Comparison of ENCODE assay signal across 8 cellular contexts in genomic region chr2:86621290-86621943, GRCh38. TPM values are rescaled to one million over a fixed set of nuclear protein-coding genes. Genes with fewer than 3 reads are reported as not detected.
DNase-seq lines count a peak whose midpoint lies in the region; ATAC-seq and TF ChIP-seq lines count a peak whose summit lies in the region.

No MANE protein-coding gene starts in this region.

- no peak for ATAC-seq in GM21526 (IDR thresholded peaks at IDR 0.05; ENCODE audit: low FRiP score, unreplicated experiment)

- H3K4me3 ChIP-seq in AG10803 (ENCODE audit: low read length) (peak overlapping the region; percentile 88), astrocyte of the cerebellum (ENCODE audit: low read depth, low read length) (peak overlapping the region; percentile 90), mucosa of stomach (ENCODE audit: low read length) (peak overlapping the region; percentile 75)

- no peaks in the 10 kb centered on the region for H3K27me3 ChIP-seq in mucosa of stomach (ENCODE audit: control insufficient read depth, insufficient read depth, low read length)

- TF ChIP-seq CTCF in AG10803 (conservative IDR thresholded peaks at IDR 0.05; ENCODE audit: low read length) (peak; percentile 21; the same call in 1 of the 2 replicates), astrocyte of the cerebellum (IDR thresholded peaks at IDR 0.05; ENCODE audit: low read depth, low read length, missing control alignments) (no peak), GM13976 (IDR thresholded peaks at IDR 0.05; ENCODE audit: borderline replicate concordance, control extremely low read depth, extremely low read depth, insufficient read depth, missing control alignments) (no peak)

- H3K4me1 ChIP-seq in mucosa of stomach (ENCODE audit: control insufficient read depth, insufficient read depth, low read length), result peaks cover 24% of the 10 kb centered on the region

- no peaks in the 10 kb centered on the region for H3K9me3 ChIP-seq in mucosa of stomach (ENCODE audit: control insufficient read depth, low read length)

- DNase-seq in AG10803 (ENCODE audit: low read depth) (no peak), HT1080 (ENCODE audit: low read depth) (peak; percentile 8), astrocyte of the cerebellum (ENCODE audit: low read depth) (no peak), A172 (ENCODE audit: low spot score) (no peak), COLO668 (lab: John Stamatoyannopoulos, UW; ENCODE audit: unreplicated experiment) (no peak), GM13976 (ENCODE audit: low spot score) (no peak)

- in situ Hi-C loops in astrocyte of the cerebellum (cut with HindIII; ENCODE audit: low sequenced_read_pairs), result no loop called here
- in situ Hi-C loops in GM13976 (cut with MboI; ENCODE audit: low sequenced_read_pairs, unreplicated experiment), result no loop called here

- peak overlapping the region; percentile 99 for H3K9ac ChIP-seq in mucosa of stomach (ENCODE audit: low read length)

- H3K36me3 ChIP-seq in mucosa of stomach (ENCODE audit: control insufficient read depth, insufficient read depth, low read length), result no peaks in the 10 kb centered on the region

RNA-seq across cellular contexts. Expression of gene RNF103, which starts 2.2 kb away (rescaled TPM):
- 7.0 and 7.3 TPM in 2 replicates for total RNA-seq in HT1080 (2014; rRNA removed; shearing (Covaris generic))
- 9.3 and 13.5 TPM in 2 replicates for polyA plus RNA-seq in HT1080 (2015; cell fraction: cytosol; rRNA removed)
- polyA plus RNA-seq in HT1080 (2015; cell fraction: nucleus; rRNA removed), result 19.1 and 23.0 TPM in 2 replicates
- total RNA-seq in A172 (2014; rRNA removed; shearing (Covaris generic)), result 26.6 and 29.8 TPM in 2 replicates

RNA-seq across cellular contexts. Expression of gene CHMP3, which starts 58.2 kb away (rescaled TPM):
- 51.3 and 58.8 TPM in 2 replicates for total RNA-seq in HT1080 (2014; rRNA removed; shearing (Covaris generic))
- 58.8 and 65.2 TPM in 2 replicates for polyA plus RNA-seq in HT1080 (2015; cell fraction: cytosol; rRNA removed)
- polyA plus RNA-seq in HT1080 (2015; cell fraction: nucleus; rRNA removed), result 23.5 and 25.1 TPM in 2 replicates
- 99.2 and 143 TPM in 2 replicates for total RNA-seq in A172 (2014; rRNA removed; shearing (Covaris generic))
